In the genomic region with DNA sequence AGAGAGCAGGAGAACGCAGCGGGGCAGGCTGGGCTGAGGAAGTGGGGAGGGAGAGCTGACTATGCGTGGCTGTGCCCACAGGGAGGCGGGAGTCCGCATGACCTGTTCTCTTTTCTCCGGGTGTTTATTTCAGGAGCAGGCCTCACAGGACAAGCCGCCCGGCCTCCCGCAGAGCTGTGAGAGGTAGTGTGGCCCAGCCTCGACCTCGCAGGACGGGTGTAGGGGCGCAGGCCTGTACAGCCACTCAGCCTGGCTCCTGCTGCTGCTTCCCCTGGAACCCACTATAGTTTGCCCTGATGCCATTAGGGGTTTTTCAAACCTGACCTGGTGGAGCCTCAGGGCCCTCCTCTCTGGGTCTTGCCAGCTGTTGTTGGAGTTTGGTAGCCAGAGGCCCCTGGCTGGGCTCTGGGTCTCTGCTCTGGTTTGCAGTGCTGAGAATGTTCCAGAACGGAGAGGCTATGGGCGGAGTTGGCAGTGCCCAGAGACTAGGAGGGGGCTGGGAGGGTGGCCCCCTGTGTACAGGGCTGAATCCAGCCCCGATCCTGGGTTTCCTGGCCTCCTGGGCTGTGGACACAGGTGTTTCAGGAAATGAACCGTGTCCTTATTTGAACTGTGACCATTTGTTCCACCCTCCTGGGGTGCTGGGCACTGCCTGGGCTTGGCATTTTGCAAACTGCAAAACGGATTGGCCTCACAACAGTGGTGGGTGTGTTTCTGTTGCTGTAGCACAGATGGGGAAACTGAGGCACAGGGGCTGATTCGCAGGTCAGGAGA, we compare ENCODE assay signal across 15 cellular contexts.
DNase-seq lines count a peak whose midpoint lies in the region; ATAC-seq and TF ChIP-seq lines count a peak whose summit lies in the region.
"Had no signal": no experiment of that assay in that cellular context is flagged by ENCODE, and none has a peak within 500 bp of the region (broad histone marks: within the 10 kb centered on the region; RNA-seq: fewer than 3 reads in every experiment).

No MANE protein-coding gene starts in this region.

- H3K27ac Mint-ChIP-seq in type B pancreatic cell = no peak overlapping the region
- H3K27ac Mint-ChIP-seq: activated naive CD8-positive, alpha-beta T cell; stimulated activated memory B cell treated with anti-CD40 and anti-IgM and Interleukin-4, amounts not matched to agents 10 μg/mL and 1 μg/mL and 100 μg/mL, for 72 hours had no signal

- no peaks in the 10 kb centered on the region for H3K27me3 Mint-ChIP-seq in type B pancreatic cell
- H3K27me3 Mint-ChIP-seq: activated naive CD8-positive, alpha-beta T cell had no signal

- H3K27me3 ChIP-seq in NT2/D1 (ENCODE audit: insufficient read depth, insufficient read length) = no peaks in the 10 kb centered on the region

- TF ChIP-seq CTCF in type B pancreatic cell (conservative IDR thresholded peaks at IDR 0.05) = no peak

- H3K4me1 Mint-ChIP-seq in type B pancreatic cell (ENCODE audit: unreplicated experiment) = no peaks in the 10 kb centered on the region
- H3K4me1 Mint-ChIP-seq: CD14-positive monocyte, neural crest cell had no signal

- peak overlapping the region; percentile 44 for H3K9ac ChIP-seq in NT2/D1 (ENCODE audit: insufficient read length, low read depth)

- DNase-seq in Right ventricle myocardium inferior (ENCODE audit: missing footprints) (peak; percentile 62), left cardiac atrium (no peak), NT2/D1 (ENCODE audit: low read depth, low spot score) (no peak), left lobe of liver (ENCODE audit: low spot score) (peak; percentile 37), type B pancreatic cell (ENCODE audit: extremely low spot score, unreplicated experiment) (peak; percentile 60)
- DNase-seq: NCI-H524, SIG-M5, WERI-Rb-1 had no signal

- intact Hi-C loops in Right ventricle myocardium inferior (cut with DNase I) (no loop called here), left cardiac atrium (cut with DNase I) (no loop called here)

- peak; percentile 14 for ATAC-seq in Right ventricle myocardium inferior
- ATAC-seq in left cardiac atrium = no peak
- no peak for ATAC-seq in left lobe of liver
- ATAC-seq in HG02610 (IDR thresholded peaks at IDR 0.05; ENCODE audit: unreplicated experiment) = no peak
- no peak for ATAC-seq in GM18511 (IDR thresholded peaks at IDR 0.05; ENCODE audit: unreplicated experiment)
- no peak for ATAC-seq in GM18867 (IDR thresholded peaks at IDR 0.05; ENCODE audit: unreplicated experiment)
- ATAC-seq: stimulated activated memory B cell treated with anti-CD40 and anti-IgM and Interleukin-4, amounts not matched to agents 10 μg/mL and 1 μg/mL and 100 μg/mL, for 72 hours had no signal

- H3K9me3 ChIP-seq in NT2/D1 (ENCODE audit: insufficient read depth, low read length) = no peaks in the 10 kb centered on the region

- H3K36me3 Mint-ChIP-seq in type B pancreatic cell = no peaks in the 10 kb centered on the region
- H3K36me3 Mint-ChIP-seq: activated naive CD8-positive, alpha-beta T cell; CD14-positive monocyte; stimulated activated memory B cell treated with anti-CD40 and anti-IgM and Interleukin-4, amounts not matched to agents 10 μg/mL and 1 μg/mL and 100 μg/mL, for 72 hours had no signal

- peaks cover 8% of the 10 kb centered on the region for H3K4me1 ChIP-seq in NT2/D1 (ENCODE audit: insufficient read depth, insufficient read length)

- peaks cover 22% of the 10 kb centered on the region for H3K36me3 ChIP-seq in NT2/D1 (ENCODE audit: insufficient read depth, insufficient read length, low read length)

- H3K4me3 Mint-ChIP-seq in type B pancreatic cell = no peak overlapping the region
- H3K4me3 Mint-ChIP-seq: activated naive CD8-positive, alpha-beta T cell; CD14-positive monocyte; neural crest cell; stimulated activated memory B cell treated with anti-CD40 and anti-IgM and Interleukin-4, amounts not matched to agents 10 μg/mL and 1 μg/mL and 100 μg/mL, for 72 hours had no signal

- no peaks in the 10 kb centered on the region for H3K9me3 Mint-ChIP-seq in type B pancreatic cell
- H3K9me3 Mint-ChIP-seq: neural crest cell; stimulated activated memory B cell treated with anti-CD40 and anti-IgM and Interleukin-4, amounts not matched to agents 10 μg/mL and 1 μg/mL and 100 μg/mL, for 72 hours had no signal

- no peak overlapping the region for H3K4me3 ChIP-seq in NT2/D1 (ENCODE audit: insufficient read length, low read depth)

Comparison
In these comparisons a context has a peak if more than half of its experiments do, and no peak if none do; other contexts are left out.
1. DNase-seq: peak in Right ventricle myocardium inferior (single experiment), left lobe of liver (single experiment) and type B pancreatic cell (single experiment); none in left cardiac atrium (single experiment) and NT2/D1 (single experiment).